Comparison of ENCODE assay signal across 1 cellular context in genomic region chr19:1606138-1606651, GRCh38.
TF ChIP-seq lines count a peak whose summit lies in the region.

No MANE protein-coding gene starts in this region.

TF ChIP-seq in H1, 55 proteins besides CTCF, POLR2A, EP300 and RAD21 (continued from another document):
- TF ChIP-seq MAFK (IDR thresholded peaks at IDR 0.05; ENCODE audit: low read depth, low read length): no peak
- no peak for TF ChIP-seq TEAD4 (IDR thresholded peaks at IDR 0.05; ENCODE audit: low read depth, low read length)
- no peak for TF ChIP-seq RNF2 (IDR thresholded peaks at IDR 0.05; ENCODE audit: borderline replicate concordance, low read depth, low read length, missing control alignments, poor library complexity, severe bottlenecking)
- TF ChIP-seq RXRA (IDR thresholded peaks at IDR 0.05; ENCODE audit: insufficient read depth, low read depth, low read length): no peak
- TF ChIP-seq NANOG (IDR thresholded peaks at IDR 0.05; ENCODE audit: insufficient read depth, low read depth, low read length, poor library complexity, severe bottlenecking): no peak
- no peak for TF ChIP-seq BRCA1 (IDR thresholded peaks at IDR 0.05; ENCODE audit: low read depth, low read length)
- TF ChIP-seq, protein P1, sequence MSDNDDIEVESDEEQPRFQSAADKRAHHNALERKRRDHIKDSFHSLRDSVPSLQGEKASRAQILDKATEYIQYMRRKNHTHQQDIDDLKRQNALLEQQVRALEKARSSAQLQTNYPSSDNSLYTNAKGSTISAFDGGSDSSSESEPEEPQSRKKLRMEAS (IDR thresholded peaks at IDR 0.05): no peak
- TF ChIP-seq GABPA (IDR thresholded peaks at IDR 0.05; ENCODE audit: borderline replicate concordance, insufficient read depth, low read length): no peak
- TF ChIP-seq, protein P2, sequence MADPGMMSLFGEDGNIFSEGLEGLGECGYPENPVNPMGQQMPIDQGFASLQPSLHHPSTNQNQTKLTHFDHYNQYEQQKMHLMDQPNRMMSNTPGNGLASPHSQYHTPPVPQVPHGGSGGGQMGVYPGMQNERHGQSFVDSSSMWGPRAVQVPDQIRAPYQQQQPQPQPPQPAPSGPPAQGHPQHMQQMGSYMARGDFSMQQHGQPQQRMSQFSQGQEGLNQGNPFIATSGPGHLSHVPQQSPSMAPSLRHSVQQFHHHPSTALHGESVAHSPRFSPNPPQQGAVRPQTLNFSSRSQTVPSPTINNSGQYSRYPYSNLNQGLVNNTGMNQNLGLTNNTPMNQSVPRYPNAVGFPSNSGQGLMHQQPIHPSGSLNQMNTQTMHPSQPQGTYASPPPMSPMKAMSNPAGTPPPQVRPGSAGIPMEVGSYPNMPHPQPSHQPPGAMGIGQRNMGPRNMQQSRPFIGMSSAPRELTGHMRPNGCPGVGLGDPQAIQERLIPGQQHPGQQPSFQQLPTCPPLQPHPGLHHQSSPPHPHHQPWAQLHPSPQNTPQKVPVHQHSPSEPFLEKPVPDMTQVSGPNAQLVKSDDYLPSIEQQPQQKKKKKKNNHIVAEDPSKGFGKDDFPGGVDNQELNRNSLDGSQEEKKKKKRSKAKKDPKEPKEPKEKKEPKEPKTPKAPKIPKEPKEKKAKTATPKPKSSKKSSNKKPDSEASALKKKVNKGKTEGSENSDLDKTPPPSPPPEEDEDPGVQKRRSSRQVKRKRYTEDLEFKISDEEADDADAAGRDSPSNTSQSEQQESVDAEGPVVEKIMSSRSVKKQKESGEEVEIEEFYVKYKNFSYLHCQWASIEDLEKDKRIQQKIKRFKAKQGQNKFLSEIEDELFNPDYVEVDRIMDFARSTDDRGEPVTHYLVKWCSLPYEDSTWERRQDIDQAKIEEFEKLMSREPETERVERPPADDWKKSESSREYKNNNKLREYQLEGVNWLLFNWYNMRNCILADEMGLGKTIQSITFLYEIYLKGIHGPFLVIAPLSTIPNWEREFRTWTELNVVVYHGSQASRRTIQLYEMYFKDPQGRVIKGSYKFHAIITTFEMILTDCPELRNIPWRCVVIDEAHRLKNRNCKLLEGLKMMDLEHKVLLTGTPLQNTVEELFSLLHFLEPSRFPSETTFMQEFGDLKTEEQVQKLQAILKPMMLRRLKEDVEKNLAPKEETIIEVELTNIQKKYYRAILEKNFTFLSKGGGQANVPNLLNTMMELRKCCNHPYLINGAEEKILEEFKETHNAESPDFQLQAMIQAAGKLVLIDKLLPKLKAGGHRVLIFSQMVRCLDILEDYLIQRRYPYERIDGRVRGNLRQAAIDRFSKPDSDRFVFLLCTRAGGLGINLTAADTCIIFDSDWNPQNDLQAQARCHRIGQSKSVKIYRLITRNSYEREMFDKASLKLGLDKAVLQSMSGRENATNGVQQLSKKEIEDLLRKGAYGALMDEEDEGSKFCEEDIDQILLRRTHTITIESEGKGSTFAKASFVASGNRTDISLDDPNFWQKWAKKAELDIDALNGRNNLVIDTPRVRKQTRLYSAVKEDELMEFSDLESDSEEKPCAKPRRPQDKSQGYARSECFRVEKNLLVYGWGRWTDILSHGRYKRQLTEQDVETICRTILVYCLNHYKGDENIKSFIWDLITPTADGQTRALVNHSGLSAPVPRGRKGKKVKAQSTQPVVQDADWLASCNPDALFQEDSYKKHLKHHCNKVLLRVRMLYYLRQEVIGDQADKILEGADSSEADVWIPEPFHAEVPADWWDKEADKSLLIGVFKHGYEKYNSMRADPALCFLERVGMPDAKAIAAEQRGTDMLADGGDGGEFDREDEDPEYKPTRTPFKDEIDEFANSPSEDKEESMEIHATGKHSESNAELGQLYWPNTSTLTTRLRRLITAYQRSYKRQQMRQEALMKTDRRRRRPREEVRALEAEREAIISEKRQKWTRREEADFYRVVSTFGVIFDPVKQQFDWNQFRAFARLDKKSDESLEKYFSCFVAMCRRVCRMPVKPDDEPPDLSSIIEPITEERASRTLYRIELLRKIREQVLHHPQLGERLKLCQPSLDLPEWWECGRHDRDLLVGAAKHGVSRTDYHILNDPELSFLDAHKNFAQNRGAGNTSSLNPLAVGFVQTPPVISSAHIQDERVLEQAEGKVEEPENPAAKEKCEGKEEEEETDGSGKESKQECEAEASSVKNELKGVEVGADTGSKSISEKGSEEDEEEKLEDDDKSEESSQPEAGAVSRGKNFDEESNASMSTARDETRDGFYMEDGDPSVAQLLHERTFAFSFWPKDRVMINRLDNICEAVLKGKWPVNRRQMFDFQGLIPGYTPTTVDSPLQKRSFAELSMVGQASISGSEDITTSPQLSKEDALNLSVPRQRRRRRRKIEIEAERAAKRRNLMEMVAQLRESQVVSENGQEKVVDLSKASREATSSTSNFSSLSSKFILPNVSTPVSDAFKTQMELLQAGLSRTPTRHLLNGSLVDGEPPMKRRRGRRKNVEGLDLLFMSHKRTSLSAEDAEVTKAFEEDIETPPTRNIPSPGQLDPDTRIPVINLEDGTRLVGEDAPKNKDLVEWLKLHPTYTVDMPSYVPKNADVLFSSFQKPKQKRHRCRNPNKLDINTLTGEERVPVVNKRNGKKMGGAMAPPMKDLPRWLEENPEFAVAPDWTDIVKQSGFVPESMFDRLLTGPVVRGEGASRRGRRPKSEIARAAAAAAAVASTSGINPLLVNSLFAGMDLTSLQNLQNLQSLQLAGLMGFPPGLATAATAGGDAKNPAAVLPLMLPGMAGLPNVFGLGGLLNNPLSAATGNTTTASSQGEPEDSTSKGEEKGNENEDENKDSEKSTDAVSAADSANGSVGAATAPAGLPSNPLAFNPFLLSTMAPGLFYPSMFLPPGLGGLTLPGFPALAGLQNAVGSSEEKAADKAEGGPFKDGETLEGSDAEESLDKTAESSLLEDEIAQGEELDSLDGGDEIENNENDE (IDR thresholded peaks at IDR 0.05; ENCODE audit: insufficient replicate concordance, low read length): no peak
- no peak for TF ChIP-seq BACH1 (IDR thresholded peaks at IDR 0.05; ENCODE audit: low read length)
- no peak for TF ChIP-seq ASH2L (IDR thresholded peaks at IDR 0.05; ENCODE audit: low read length)
- no peak for TF ChIP-seq CEBPB (IDR thresholded peaks at IDR 0.05; ENCODE audit: low read depth, low read length)
